In genomic region chr2:17690776-17691175, GRCh38 we compare ENCODE assay signal across 8 cellular contexts.
"Had no signal": no experiment of that assay in that cellular context is flagged by ENCODE, and none has a peak within 500 bp of the region (broad histone marks: within the 10 kb centered on the region; RNA-seq: fewer than 3 reads in every experiment).

No MANE protein-coding gene starts in this region.

- FAIRE-seq: H1 had no signal

- ATAC-seq: GM23338 had no signal

- H3K27ac ChIP-seq: HL-60, KMS-11 had no signal

- H3K4me3 ChIP-seq: GM23338 had no signal

- H2AFZ ChIP-seq: GM23338 had no signal

- DNase-seq: H9, HCEC 1CT, IMR-90, KBM-7 had no signal

- H3K4me2 ChIP-seq: GM23338, KMS-11 had no signal

- H3K9ac ChIP-seq: KMS-11 had no signal
